In genomic region chr16:35431829-35432663, GRCh38 we compare ENCODE assay signal across 8 cellular contexts.
DNase-seq lines count a peak whose midpoint lies in the region; ATAC-seq, FAIRE-seq and TF ChIP-seq lines count a peak whose summit lies in the region.

No MANE protein-coding gene starts in this region.

- H3K4me2 ChIP-seq in Karpas-422 (ENCODE audit: low read depth, low read length, poor library complexity, severe bottlenecking) (no peak overlapping the region), smooth muscle cell (no peak overlapping the region)

- no peak for FAIRE-seq in bronchial epithelial cell (lab: Jason Lieb, UNC)

- no peaks in the 10 kb centered on the region for H4K20me1 ChIP-seq in Karpas-422 (ENCODE audit: insufficient read depth, low read depth, low read length)
- no peaks in the 10 kb centered on the region for H4K20me1 ChIP-seq in smooth muscle cell (ENCODE audit: low read depth)

- H3K27ac Mint-ChIP-seq in activated CD4-positive, alpha-beta memory T cell treated with anti-CD3 and anti-CD28 coated beads for 36 hours, result no peak overlapping the region
- H3K27ac Mint-ChIP-seq in activated CD4-positive, alpha-beta memory T cell treated with anti-CD3 and anti-CD28 coated beads, Interleukin-2, amount 10 ng/mL, durations not matched to agents 7 days and 5 days, result no peak overlapping the region
- H3K27ac Mint-ChIP-seq in stimulated activated effector memory CD8-positive, alpha-beta T cell treated with anti-CD3 and anti-CD28 coated beads, Interleukin-12 subunit alpha, Interleukin-12 subunit beta, amount 100 ng/mL, for 72 hours, result no peak overlapping the region

- H2AFZ ChIP-seq in Karpas-422 (ENCODE audit: low read length), result no peak overlapping the region
- H2AFZ ChIP-seq in smooth muscle cell (ENCODE audit: low read depth), result no peak overlapping the region

- H3K4me1 Mint-ChIP-seq in activated CD4-positive, alpha-beta memory T cell treated with anti-CD3 and anti-CD28 coated beads for 36 hours (ENCODE audit: low read depth), result no peaks in the 10 kb centered on the region
- no peaks in the 10 kb centered on the region for H3K4me1 Mint-ChIP-seq in activated CD4-positive, alpha-beta memory T cell treated with anti-CD3 and anti-CD28 coated beads, Interleukin-2, amount 10 ng/mL, durations not matched to agents 7 days and 5 days
- H3K4me1 Mint-ChIP-seq in stimulated activated effector memory CD8-positive, alpha-beta T cell treated with anti-CD3 and anti-CD28 coated beads, Interleukin-12 subunit alpha, Interleukin-12 subunit beta, amount 100 ng/mL, for 72 hours, result no peaks in the 10 kb centered on the region

- H3F3A ChIP-seq in smooth muscle cell (ENCODE audit: low read depth), result no peaks in the 10 kb centered on the region

- DNase-seq in activated CD4-positive, alpha-beta memory T cell treated with anti-CD3 and anti-CD28 coated beads for 36 hours, result peak; percentile 27
- DNase-seq in activated CD4-positive, alpha-beta memory T cell treated with anti-CD3 and anti-CD28 coated beads, Interleukin-2, amount 10 ng/mL, durations not matched to agents 7 days and 5 days, result no peak
- DNase-seq in Karpas-422 (peak; percentile 62), bronchial epithelial cell (ENCODE audit: low read depth) (no peak), smooth muscle cell (lab: John Stamatoyannopoulos, UW; ENCODE audit: unreplicated experiment) (no peak), NCI-H345 treated with DMSO at 0.1 percent for 48 hours (lab: John Stamatoyannopoulos, UW; ENCODE audit: unreplicated experiment) (no peak)
- no peak for DNase-seq in effector CD8-positive, alpha-beta T cell (lab: John Stamatoyannopoulos, UW)
- no peak for DNase-seq in stimulated activated effector memory CD8-positive, alpha-beta T cell treated with anti-CD3 and anti-CD28 coated beads, Interleukin-12 subunit alpha, Interleukin-12 subunit beta, amount 100 ng/mL, for 72 hours (ENCODE audit: low spot score in 2 of 2)

- 11% methylated on average over 4 of the region's 4 CpGs for WGBS in smooth muscle cell (ENCODE audit: low lambda C conversion rate)

- TF ChIP-seq CTCF in bronchial epithelial cell (IDR thresholded peaks at IDR 0.05; ENCODE audit: insufficient read depth, low read length, severe bottlenecking) (peak; percentile 61), smooth muscle cell (IDR thresholded peaks at IDR 0.05; ENCODE audit: borderline replicate concordance, insufficient read depth, poor library complexity, severe bottlenecking) (peak; percentile 13)

- H3K27me3 ChIP-seq in Karpas-422 (ENCODE audit: low read length) (no peaks in the 10 kb centered on the region), bronchial epithelial cell (ENCODE audit: control insufficient read depth, insufficient read depth, low read length) (no peaks in the 10 kb centered on the region), smooth muscle cell (ENCODE audit: low read depth) (no peaks in the 10 kb centered on the region)

- CTCF ChIA-PET in activated CD4-positive, alpha-beta memory T cell treated with anti-CD3 and anti-CD28 coated beads for 36 hours (lab: Charles Lee), result interaction anchor here (0.6 to 1.3 kb wide), 2 partner anchors 9 to 133 kb away, joined by 3 read pairs; no protein-coding TSS in a partner anchor
- CTCF ChIA-PET in activated CD4-positive, alpha-beta memory T cell treated with anti-CD3 and anti-CD28 coated beads, Interleukin-2, amount 10 ng/mL, durations not matched to agents 7 days and 5 days (lab: Charles Lee), result interaction anchor here (0.6 to 1.1 kb wide), 2 partner anchors 9 to 347 kb away, joined by 3 read pairs; no protein-coding TSS in a partner anchor

- H3K27me3 Mint-ChIP-seq in activated CD4-positive, alpha-beta memory T cell treated with anti-CD3 and anti-CD28 coated beads for 36 hours, result no peaks in the 10 kb centered on the region
- H3K27me3 Mint-ChIP-seq in activated CD4-positive, alpha-beta memory T cell treated with anti-CD3 and anti-CD28 coated beads, Interleukin-2, amount 10 ng/mL, durations not matched to agents 7 days and 5 days, result no peaks in the 10 kb centered on the region

- peaks cover 30% of the 10 kb centered on the region for H3K9me3 Mint-ChIP-seq in activated CD4-positive, alpha-beta memory T cell treated with anti-CD3 and anti-CD28 coated beads for 36 hours
- peaks cover 17% of the 10 kb centered on the region for H3K9me3 Mint-ChIP-seq in activated CD4-positive, alpha-beta memory T cell treated with anti-CD3 and anti-CD28 coated beads, Interleukin-2, amount 10 ng/mL, durations not matched to agents 7 days and 5 days
- peaks cover 10% of the 10 kb centered on the region for H3K9me3 Mint-ChIP-seq in stimulated activated effector memory CD8-positive, alpha-beta T cell treated with anti-CD3 and anti-CD28 coated beads, Interleukin-12 subunit alpha, Interleukin-12 subunit beta, amount 100 ng/mL, for 72 hours

- H3K9ac ChIP-seq in Karpas-422 (ENCODE audit: low read length), result no peak overlapping the region
- H3K9ac ChIP-seq in smooth muscle cell (ENCODE audit: low read depth), result no peak overlapping the region

- H3K4me3 Mint-ChIP-seq in activated CD4-positive, alpha-beta memory T cell treated with anti-CD3 and anti-CD28 coated beads for 36 hours, result no peak overlapping the region
- no peak overlapping the region for H3K4me3 Mint-ChIP-seq in activated CD4-positive, alpha-beta memory T cell treated with anti-CD3 and anti-CD28 coated beads, Interleukin-2, amount 10 ng/mL, durations not matched to agents 7 days and 5 days
- no peak overlapping the region for H3K4me3 Mint-ChIP-seq in stimulated activated effector memory CD8-positive, alpha-beta T cell treated with anti-CD3 and anti-CD28 coated beads, Interleukin-12 subunit alpha, Interleukin-12 subunit beta, amount 100 ng/mL, for 72 hours

- H3K27ac ChIP-seq in Karpas-422 (ENCODE audit: low read length) (no peak overlapping the region), smooth muscle cell (ENCODE audit: low read depth) (no peak overlapping the region)

- H3K36me3 ChIP-seq in Karpas-422 (ENCODE audit: insufficient read depth, low read length) (no peaks in the 10 kb centered on the region), bronchial epithelial cell (ENCODE audit: control insufficient read depth, insufficient read depth, low read length) (no peaks in the 10 kb centered on the region), smooth muscle cell (ENCODE audit: low read depth) (no peaks in the 10 kb centered on the region)

- H3K9me2 ChIP-seq in Karpas-422 (replicated peaks; ENCODE audit: insufficient read depth, low read length), result no peaks in the 10 kb centered on the region

- POLR2A ChIA-PET in activated CD4-positive, alpha-beta memory T cell treated with anti-CD3 and anti-CD28 coated beads for 36 hours (lab: Charles Lee), result no interaction called here
- POLR2A ChIA-PET in activated CD4-positive, alpha-beta memory T cell treated with anti-CD3 and anti-CD28 coated beads, Interleukin-2, amount 10 ng/mL, durations not matched to agents 7 days and 5 days (lab: Charles Lee), result no interaction called here

- H3K36me3 Mint-ChIP-seq in activated CD4-positive, alpha-beta memory T cell treated with anti-CD3 and anti-CD28 coated beads for 36 hours, result no peaks in the 10 kb centered on the region
- no peaks in the 10 kb centered on the region for H3K36me3 Mint-ChIP-seq in activated CD4-positive, alpha-beta memory T cell treated with anti-CD3 and anti-CD28 coated beads, Interleukin-2, amount 10 ng/mL, durations not matched to agents 7 days and 5 days (ENCODE audit: low read depth)
- H3K36me3 Mint-ChIP-seq in stimulated activated effector memory CD8-positive, alpha-beta T cell treated with anti-CD3 and anti-CD28 coated beads, Interleukin-12 subunit alpha, Interleukin-12 subunit beta, amount 100 ng/mL, for 72 hours, result no peaks in the 10 kb centered on the region

- no peaks in the 10 kb centered on the region for H3K79me2 ChIP-seq in Karpas-422 (ENCODE audit: low read length)
- no peaks in the 10 kb centered on the region for H3K79me2 ChIP-seq in smooth muscle cell (ENCODE audit: low read depth)

- ATAC-seq in stimulated activated effector memory CD8-positive, alpha-beta T cell treated with anti-CD3 and anti-CD28 coated beads, Interleukin-12 subunit alpha, Interleukin-12 subunit beta, amount 100 ng/mL, for 72 hours, result no peak

- H3K9me3 ChIP-seq in Karpas-422 (ENCODE audit: low read length), result peaks cover 43% of the 10 kb centered on the region
- H3K9me3 ChIP-seq in smooth muscle cell (replicated peaks; ENCODE audit: low read depth), result peaks cover 4% of the 10 kb centered on the region

- no peaks in the 10 kb centered on the region for H3K4me1 ChIP-seq in Karpas-422 (ENCODE audit: low read length)
- H3K4me1 ChIP-seq in smooth muscle cell (ENCODE audit: low read depth), result no peaks in the 10 kb centered on the region

- intact Hi-C loops in activated CD4-positive, alpha-beta memory T cell treated with anti-CD3 and anti-CD28 coated beads for 36 hours (cut with micrococcal nuclease), result no loop called here

- H3K4me3 ChIP-seq in Karpas-422 (ENCODE audit: low read length), result no peak overlapping the region
- no peak overlapping the region for H3K4me3 ChIP-seq in bronchial epithelial cell (ENCODE audit: low read depth, low read length)
- H3K4me3 ChIP-seq in smooth muscle cell, result no peak overlapping the region

Comparison
In these comparisons a context has a peak if more than half of its experiments do, and no peak if none do; other contexts are left out.
1. DNase-seq: peak in activated CD4-positive, alpha-beta memory T cell treated with anti-CD3 and anti-CD28 coated beads for 36 hours (single experiment) and Karpas-422 (single experiment); none in activated CD4-positive, alpha-beta memory T cell treated with anti-CD3 and anti-CD28 coated beads, Interleukin-2, amount 10 ng/mL, durations not matched to agents 7 days and 5 days (single experiment), bronchial epithelial cell (single experiment), smooth muscle cell (single experiment), NCI-H345 treated with DMSO at 0.1 percent for 48 hours (single experiment), effector CD8-positive, alpha-beta T cell (single experiment) and stimulated activated effector memory CD8-positive, alpha-beta T cell treated with anti-CD3 and anti-CD28 coated beads, Interleukin-12 subunit alpha, Interleukin-12 subunit beta, amount 100 ng/mL, for 72 hours (0 of 2).